Comparison of ENCODE assay signal across 8 cellular contexts in the genomic region with DNA sequence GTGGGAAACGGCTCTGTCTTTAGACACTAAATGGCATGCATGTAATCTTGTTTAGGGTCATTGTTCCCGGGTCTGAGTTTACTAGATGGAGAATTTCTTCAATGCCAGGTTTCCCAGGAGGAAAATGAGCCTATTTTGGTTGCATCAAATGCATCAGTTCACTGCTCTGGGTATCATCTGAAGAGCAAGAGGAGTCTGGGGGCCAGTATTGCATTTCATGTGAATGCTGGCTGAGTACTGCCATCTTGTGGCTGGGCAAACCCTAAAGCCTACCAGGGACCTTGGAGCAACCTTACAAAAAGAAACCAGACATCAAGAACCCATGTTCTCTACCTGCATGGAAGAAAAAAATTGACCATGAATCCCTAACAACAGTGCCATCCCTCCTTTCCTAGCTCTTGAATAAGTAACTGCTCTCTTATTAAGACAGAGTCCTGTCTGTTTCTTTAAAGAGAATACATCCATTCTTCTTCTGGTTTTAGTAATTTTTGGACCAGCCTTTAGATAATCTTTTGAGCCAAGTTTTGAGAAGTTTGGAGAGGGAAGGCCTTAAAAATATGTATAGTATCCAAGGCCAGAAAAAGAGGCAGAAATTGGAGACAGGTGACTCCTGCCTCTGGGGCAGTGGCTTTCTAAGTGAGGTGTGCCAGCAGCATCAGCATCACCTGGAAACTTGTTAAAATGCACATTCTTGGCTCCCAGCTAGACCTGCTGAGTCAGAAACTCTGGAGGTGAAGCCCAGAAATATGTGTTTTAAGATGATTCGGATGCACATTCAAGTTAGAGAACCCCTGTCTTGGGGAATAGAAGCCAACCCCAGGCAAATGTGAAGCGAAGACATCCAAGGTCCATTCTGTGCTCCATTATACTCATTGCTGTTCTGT.
DNase-seq lines count a peak whose midpoint lies in the region; ATAC-seq and TF ChIP-seq lines count a peak whose summit lies in the region.

No MANE protein-coding gene starts in this region.

- H3K27ac ChIP-seq in CD8-positive, alpha-beta memory T cell (ENCODE audit: low read depth, low read length): no peak overlapping the region
- H3K27ac ChIP-seq in neutrophil (peak overlapping the region; percentile 70), transverse colon (no peak overlapping the region)

- H3K27me3 ChIP-seq in CD8-positive, alpha-beta memory T cell (ENCODE audit: insufficient read depth, low read length, poor library complexity, severe bottlenecking): no peaks in the 10 kb centered on the region
- no peaks in the 10 kb centered on the region for H3K27me3 ChIP-seq in neutrophil
- H3K27me3 ChIP-seq in transverse colon: no peaks in the 10 kb centered on the region

- in situ Hi-C loops in transverse colon (cut with MboI; ENCODE audit: low pct_ligation_motif_present in 1 of 4, low pct_unique_long_range_greater_than_20kb in 1 of 4, low sequenced_read_pairs in 3 of 4): no loop called here

- H3K36me3 Mint-ChIP-seq in CD8-positive, alpha-beta memory T cell: no peaks in the 10 kb centered on the region

- TF ChIP-seq CTCF in neutrophil (IDR thresholded peaks at IDR 0.05): peak; percentile 82
- TF ChIP-seq CTCF in transverse colon (IDR thresholded peaks at IDR 0.05): peak; percentile 54 to 63 (median 60)

- H3K4me3 Mint-ChIP-seq in CD8-positive, alpha-beta memory T cell: peak overlapping the region in 1 of 7 donors; percentile 4

- WGBS in transverse colon (ENCODE audit: low coverage in 1 of 2), 2 donors: 50 to 54% methylated on average over 1 to 4 of the region's 4 CpGs

- H3K9me3 Mint-ChIP-seq in CD8-positive, alpha-beta memory T cell: no peaks in the 10 kb centered on the region

- H3K4me3 ChIP-seq in CD8-positive, alpha-beta memory T cell (ENCODE audit: low read length): no peak overlapping the region
- H3K4me3 ChIP-seq in neutrophil (ENCODE audit: low read depth in 1 of 2, low read length in 1 of 2) (no peak overlapping the region), transverse colon (no peak overlapping the region)

- H3K27ac Mint-ChIP-seq in CD8-positive, alpha-beta memory T cell: peak overlapping the region; percentile 26 to 96 (median 76)

- H3K4me1 ChIP-seq in CD8-positive, alpha-beta memory T cell (ENCODE audit: insufficient read depth, low read length): peaks cover 40% of the 10 kb centered on the region
- H3K4me1 ChIP-seq in neutrophil (ENCODE audit: control insufficient read depth in 1 of 2, insufficient read depth in 1 of 2, low read depth in 1 of 2, low read length in 1 of 2) (peaks cover 35 to 54% of the 10 kb centered on the region in 2 experiments), transverse colon (no peaks in the 10 kb centered on the region)

- peaks cover 49 to 77% (median 72%) of the 10 kb centered on the region in 3 donors for H3K4me1 Mint-ChIP-seq in CD8-positive, alpha-beta memory T cell

- H3K36me3 ChIP-seq in CD8-positive, alpha-beta memory T cell (ENCODE audit: insufficient read depth, low read length): no peaks in the 10 kb centered on the region
- H3K36me3 ChIP-seq in neutrophil: no peaks in the 10 kb centered on the region
- H3K36me3 ChIP-seq in transverse colon: no peaks in the 10 kb centered on the region

- peak; percentile 27 for ATAC-seq in HG02885 (IDR thresholded peaks at IDR 0.05; ENCODE audit: poor library complexity, unreplicated experiment)

- intact Hi-C loops in transverse colon (cut with DNase I; ENCODE audit: low total_unique reads): loop anchor here (5.0 kb wide), 1 partner anchor 467 kb away; no protein-coding TSS in a partner anchor

- CTCF ChIA-PET in CD8-positive, alpha-beta memory T cell (lab: Charles Lee): interaction anchor here (1.5 to 9.4 kb wide), 2 partner anchors 141 to 462 kb away, joined by 4 to 194 read pairs; no protein-coding TSS in a partner anchor

- peak; percentile 46 to 83 (median 66) for DNase-seq in CD8-positive, alpha-beta memory T cell
- DNase-seq in NCI-H82 (lab: John Stamatoyannopoulos, UW) (peak; percentile 84), erythroblast (lab: John Stamatoyannopoulos, UW) (peak; percentile 47 to 63), transverse colon (peak; percentile 59), epidermal melanocyte (ENCODE audit: insufficient read length, low spot score) (no peak)
- DNase-seq in activated CD8-positive, alpha-beta memory T cell treated with anti-CD3 and anti-CD28 coated beads, Interleukin-2, amount 50 U/mL, for 1 hour (ENCODE audit: extremely low read depth): peak; percentile 64

- peaks cover 0 to 3% of the 10 kb centered on the region in 2 donors for H3K27me3 Mint-ChIP-seq in CD8-positive, alpha-beta memory T cell

- no peaks in the 10 kb centered on the region for H3K9me3 ChIP-seq in CD8-positive, alpha-beta memory T cell (ENCODE audit: low read length)
- H3K9me3 ChIP-seq in neutrophil (no peaks in the 10 kb centered on the region), transverse colon (no peaks in the 10 kb centered on the region)

- no peak for TF ChIP-seq EP300 in transverse colon (IDR thresholded peaks at IDR 0.05; ENCODE audit: low read depth)

- TF ChIP-seq POLR2A in erythroblast (IDR thresholded peaks at IDR 0.05; ENCODE audit: low read length) (no peak), transverse colon (IDR thresholded peaks at IDR 0.05) (no peak)

- POLR2A ChIA-PET in CD8-positive, alpha-beta memory T cell (lab: Charles Lee): no interaction called here
